In the genomic region with DNA sequence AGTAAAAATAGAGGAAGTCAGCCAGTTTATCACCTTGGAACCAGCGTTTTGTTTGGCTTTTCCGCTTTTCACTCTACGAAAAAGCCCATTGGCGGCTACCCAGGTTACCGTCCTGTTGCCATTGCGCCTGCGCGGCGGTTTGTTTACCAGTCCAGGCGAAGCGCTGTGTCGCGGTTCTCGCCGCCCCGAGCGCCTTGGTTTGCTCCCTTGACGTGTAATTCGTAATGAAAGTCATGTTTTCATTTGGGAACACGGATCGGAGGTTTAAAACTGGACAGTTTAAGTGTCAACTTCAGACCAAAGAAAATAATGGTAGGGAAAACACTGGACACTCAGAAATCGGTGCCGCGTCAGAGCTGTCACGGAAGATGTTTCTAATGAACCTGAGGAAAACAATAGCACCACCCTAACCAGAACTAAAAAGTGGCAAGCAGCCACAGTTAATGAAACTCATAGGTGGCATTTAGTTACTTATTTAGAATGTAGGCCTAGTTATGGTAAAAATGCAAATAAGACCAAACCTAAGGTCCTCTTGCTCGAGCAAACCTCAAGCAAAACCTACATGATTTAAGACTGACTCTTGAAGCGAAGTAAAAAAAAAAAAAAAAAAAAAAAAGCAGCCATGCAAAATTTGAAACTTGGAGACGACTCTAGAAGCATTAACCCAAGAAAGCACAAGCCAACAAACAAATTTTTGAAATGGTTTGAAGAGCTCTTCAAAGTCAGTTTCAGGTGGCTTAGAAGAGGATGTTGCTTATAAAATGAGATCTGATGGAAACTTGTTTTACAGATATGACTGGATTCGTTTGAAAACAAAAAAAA, we compare ENCODE assay signal across 8 cellular contexts. TPM values are rescaled to one million over a fixed set of nuclear protein-coding genes. Genes with fewer than 3 reads are reported as not detected.
DNase-seq lines count a peak whose midpoint lies in the region; ATAC-seq, FAIRE-seq and TF ChIP-seq lines count a peak whose summit lies in the region.

No MANE protein-coding gene starts in this region.

- in situ Hi-C loops in HepG2 (cut with HindIII; ENCODE audit: extremely low pct_ligation_motif_present, low pct_unique_long_range_greater_than_20kb) = no loop called here

- H3K4me3 ChIP-seq in HepG2 (replicated peaks in 1 of 3; ENCODE audit: insufficient read depth in 1 of 3, low read depth in 2 of 3, low read length in 3 of 3) = peak overlapping the region; percentile 66 to 68 (median 67)

- H4K20me1 ChIP-seq in HepG2 (ENCODE audit: insufficient read depth, low read length) = no peaks in the 10 kb centered on the region

- CTCF ChIA-PET in HepG2 (lab: Yijun Ruan, JAX; ENCODE audit: low intra/inter-chr PET ratio, low total read pairs) = no interaction called here

- H3K4me1 ChIP-seq in HepG2 (ENCODE audit: insufficient read depth, low read length) = peaks cover 18% of the 10 kb centered on the region

- H3K4me3 Mint-ChIP-seq in dendritic cell treated with granulocyte-macrophage colony-stimulating factor and Interleukin-4, amounts not matched to agents 40 ng/mL and 50 ng/mL, for 4 days = peak overlapping the region; percentile 76

- WGBS in HepG2 (ENCODE audit: low lambda C conversion rate) = 2% methylated on average over 29 of the region's 29 CpGs

- peak; percentile 30 to 58; a peak in 3 of 4 replicates for TF ChIP-seq POLR2A in HepG2 (IDR thresholded peaks at IDR 0.05; ENCODE audit: insufficient read depth in 1 of 2, low read depth in 2 of 2, low read length in 2 of 2)

- TF ChIP-seq EP300 in HepG2 (IDR thresholded peaks at IDR 0.05; ENCODE audit: low read depth in 2 of 2, low read length in 2 of 2) = no peak
- no peak for TF ChIP-seq EP300 in HepG2 (CRISPR knock-in tag; IDR thresholded peaks at IDR 0.05; ENCODE audit: borderline replicate concordance)

- H3K79me2 ChIP-seq in HepG2 (ENCODE audit: insufficient read depth, low read length) = no peaks in the 10 kb centered on the region

- intact Hi-C loops in dendritic cell treated with granulocyte-macrophage colony-stimulating factor and Interleukin-4, amounts not matched to agents 40 ng/mL and 50 ng/mL, for 4 days (cut with micrococcal nuclease) = loop anchor here (2.0 to 5.0 kb wide), 2 partner anchors 18 to 74 kb away; no protein-coding TSS in a partner anchor
- intact Hi-C loops in HepG2 (cut with micrococcal nuclease; ENCODE audit: unreplicated experiment) = loop anchor here (1.0 kb wide), 1 partner anchor 320 kb away; no protein-coding TSS in a partner anchor

- peak overlapping the region; percentile 85 for H3K4me2 ChIP-seq in HepG2 (ENCODE audit: low read depth, low read length)

- DNase-seq in AG08396 (ENCODE audit: low spot score) (peak; percentile 74), NCI-H510A (lab: John Stamatoyannopoulos, UW) (peak; percentile 81), HepG2 (ENCODE audit: low spot score) (peak; percentile 73)
- peak; percentile 91 for DNase-seq in activated CD4-positive, alpha-beta T cell treated with anti-CD3 and anti-CD28 coated beads, Interleukin-2, amount 50 U/mL, for 1 hour
- DNase-seq in stimulated activated CD4-positive, alpha-beta T cell treated with anti-CD3 and anti-CD28 coated beads, Interleukin-4, amount 100 ng/mL, for 1 hour = peak; percentile 88

- TF ChIP-seq RAD21 in HepG2 (CRISPR knock-in tag; IDR thresholded peaks at IDR 0.05) = no peak

- ATAC-seq in GM19025 (IDR thresholded peaks at IDR 0.05; ENCODE audit: low read depth, unreplicated experiment) (peak; percentile 56), HG03342 (IDR thresholded peaks at IDR 0.05; ENCODE audit: unreplicated experiment) (peak; percentile 56), HepG2 (peak; percentile 95)

- no peaks in the 10 kb centered on the region for H3K36me3 Mint-ChIP-seq in dendritic cell treated with granulocyte-macrophage colony-stimulating factor and Interleukin-4, amounts not matched to agents 40 ng/mL and 50 ng/mL, for 4 days (ENCODE audit: low read depth)

- H3K27me3 ChIP-seq in HepG2 (ENCODE audit: control insufficient read depth in 1 of 2, insufficient read depth in 2 of 2, low read length in 2 of 2) = no peaks in the 10 kb centered on the region; a peak in 1 of 5 replicates

- peak overlapping the region; percentile 90 for H3K9ac ChIP-seq in HepG2 (ENCODE audit: insufficient read depth, low read depth, low read length)

- no peaks in the 10 kb centered on the region for H3K36me3 ChIP-seq in HepG2 (replicated peaks in 1 of 2; ENCODE audit: control insufficient read depth in 1 of 2, insufficient read depth in 2 of 2, low read length in 2 of 2)

- no peaks in the 10 kb centered on the region for H3K9me3 ChIP-seq in HepG2 (ENCODE audit: low read length)

- TSS peak; percentile 83 for BruUV-seq in HepG2 (replicated peaks; lab: Mats Ljungman, UMichigan)

- H3K27me3 Mint-ChIP-seq in dendritic cell treated with granulocyte-macrophage colony-stimulating factor and Interleukin-4, amounts not matched to agents 40 ng/mL and 50 ng/mL, for 4 days = peaks cover 3% of the 10 kb centered on the region

- peak overlapping the region; percentile 87 for H3K27ac ChIP-seq in HepG2 (ENCODE audit: extremely low read length, insufficient read depth, low read length)

- H2AFZ ChIP-seq in HepG2 (ENCODE audit: low read length) = peak overlapping the region; percentile 94

- no peaks in the 10 kb centered on the region for H3K9me3 Mint-ChIP-seq in dendritic cell treated with granulocyte-macrophage colony-stimulating factor and Interleukin-4, amounts not matched to agents 40 ng/mL and 50 ng/mL, for 4 days

- peak; percentile 50 for FAIRE-seq in HepG2 (lab: Jason Lieb, UNC)

- peak overlapping the region; percentile 94 for H3K27ac Mint-ChIP-seq in dendritic cell treated with granulocyte-macrophage colony-stimulating factor and Interleukin-4, amounts not matched to agents 40 ng/mL and 50 ng/mL, for 4 days

- TF ChIP-seq CTCF in HepG2 (CRISPR knock-in tag; IDR thresholded peaks at IDR 0.05) = no peak

- POLR2A ChIA-PET in HepG2 (lab: Yijun Ruan, JAX) = interaction anchor here (0.8 kb wide), 1 partner anchor 19 kb away, joined by 4 read pairs; no protein-coding TSS in a partner anchor

- peaks cover 33% of the 10 kb centered on the region for H3K4me1 Mint-ChIP-seq in dendritic cell treated with granulocyte-macrophage colony-stimulating factor and Interleukin-4, amounts not matched to agents 40 ng/mL and 50 ng/mL, for 4 days (ENCODE audit: low read depth)

TF ChIP-seq in HepG2, 621 proteins besides CTCF, POLR2A, EP300 and RAD21 (continues in another document):
- no peak for TF ChIP-seq GFI1 (CRISPR knock-in tag; IDR thresholded peaks at IDR 0.05; ENCODE audit: borderline replicate concordance)
- no peak for TF ChIP-seq TMF1 (CRISPR knock-in tag; IDR thresholded peaks at IDR 0.05; ENCODE audit: low read depth)
- no peak for TF ChIP-seq ZNF598 (CRISPR knock-in tag; IDR thresholded peaks at IDR 0.05; ENCODE audit: borderline replicate concordance)
- no peak for TF ChIP-seq ZFP36 (IDR thresholded peaks at IDR 0.05; ENCODE audit: borderline replicate concordance, low read depth, low read length, partially characterized antibody)

RNA-seq across cellular contexts. Expression of a gene that starts 0.8 kb away (rescaled TPM):
- total RNA-seq in HepG2 (2016; rRNA removed; fragmentation: Illumina TruSeq; extraction: Trizol) = 1.2 and 1.4 TPM in 2 replicates
- 1.2 TPM in 1 of 2 replicates, not detected in the other for total RNA-seq in HepG2 (2016; cell fraction: cytosol; rRNA removed; fragmentation: Illumina TruSeq; extraction: Trizol; ENCODE audit: low read depth)
- 1.3 TPM in 2 replicates for total RNA-seq in HepG2 (2016; cell fraction: insoluble cytoplasmic fraction; rRNA removed; fragmentation: Illumina TruSeq; extraction: Trizol)
- total RNA-seq in HepG2 (2016; cell fraction: membrane; rRNA removed; fragmentation: Illumina TruSeq; extraction: Trizol) = 1.00 and 1.5 TPM in 2 replicates
- total RNA-seq in HepG2 (2016; cell fraction: nucleus; rRNA removed; fragmentation: Illumina TruSeq; extraction: Trizol) = 0.99 and 1.4 TPM in 2 replicates
- 1.5 and 2.0 TPM in 2 replicates for polyA plus RNA-seq in HepG2 (2011; rRNA removed)
- 0.97 and 1.0 TPM in 2 replicates for polyA plus RNA-seq in HepG2 (2011; cell fraction: cytosol; rRNA removed)
- polyA plus RNA-seq in HepG2 (2011; cell fraction: nucleus; rRNA removed) = 4.7 and 5.3 TPM in 2 replicates
- polyA plus RNA-seq in HepG2 (2012) = 0.60 and 2.4 TPM in 2 replicates
- polyA plus RNA-seq in HepG2 (2016; cell fraction: cytosol; fragmentation: Illumina TruSeq; extraction: Trizol; ENCODE audit: low read depth) = 0.41 and 0.74 TPM in 2 replicates
- 0.99 and 1.1 TPM in 2 replicates for polyA plus RNA-seq in HepG2 (2016; cell fraction: insoluble cytoplasmic fraction; fragmentation: Illumina TruSeq; extraction: Trizol; ENCODE audit: low read depth)
- polyA plus RNA-seq in HepG2 (2016; cell fraction: membrane; fragmentation: Illumina TruSeq; extraction: Trizol; ENCODE audit: low read depth) = 1.0 and 1.8 TPM in 2 replicates
- polyA plus RNA-seq in HepG2 (2016; cell fraction: nucleus; fragmentation: Illumina TruSeq; extraction: Trizol; ENCODE audit: insufficient read depth, low read depth) = 4.4 and 4.9 TPM in 2 replicates
- polyA minus RNA-seq in HepG2 (2011; rRNA and poly(A)+ RNA removed; ENCODE audit: low replicate concordance) = 1.8 TPM in 1 of 2 replicates, not detected in the other
- polyA minus RNA-seq in HepG2 (2011; cell fraction: cytosol; rRNA and poly(A)+ RNA removed) = 0.69 TPM in 1 of 2 replicates, not detected in the other
- 1.9 and 2.9 TPM in 2 replicates for polyA minus RNA-seq in HepG2 (2011; cell fraction: nucleus; rRNA and poly(A)+ RNA removed)

RNA-seq across cellular contexts. Expression of a gene that starts 20.4 kb away (rescaled TPM):
- total RNA-seq in HepG2 (2016; rRNA removed; fragmentation: Illumina TruSeq; extraction: Trizol) = 37.2 and 39.6 TPM in 2 replicates
- total RNA-seq in HepG2 (2016; cell fraction: cytosol; rRNA removed; fragmentation: Illumina TruSeq; extraction: Trizol; ENCODE audit: low read depth) = 7.8 TPM in 2 replicates
- 39.5 and 39.9 TPM in 2 replicates for total RNA-seq in HepG2 (2016; cell fraction: insoluble cytoplasmic fraction; rRNA removed; fragmentation: Illumina TruSeq; extraction: Trizol)
- 22.3 and 22.5 TPM in 2 replicates for total RNA-seq in HepG2 (2016; cell fraction: membrane; rRNA removed; fragmentation: Illumina TruSeq; extraction: Trizol)
- 31.7 and 35.6 TPM in 2 replicates for total RNA-seq in HepG2 (2016; cell fraction: nucleus; rRNA removed; fragmentation: Illumina TruSeq; extraction: Trizol)
- 18.8 and 20.1 TPM in 2 replicates for polyA plus RNA-seq in HepG2 (2011; rRNA removed)
- 14.5 and 17.0 TPM in 2 replicates for polyA plus RNA-seq in HepG2 (2011; cell fraction: cytosol; rRNA removed)
- polyA plus RNA-seq in HepG2 (2011; cell fraction: nucleus; rRNA removed) = 9.6 and 9.9 TPM in 2 replicates
- 30.9 and 36.9 TPM in 2 replicates for polyA plus RNA-seq in HepG2 (2012)
- polyA plus RNA-seq in HepG2 (2016; cell fraction: cytosol; fragmentation: Illumina TruSeq; extraction: Trizol; ENCODE audit: low read depth) = 3.1 TPM in 2 replicates
- polyA plus RNA-seq in HepG2 (2016; cell fraction: insoluble cytoplasmic fraction; fragmentation: Illumina TruSeq; extraction: Trizol; ENCODE audit: low read depth) = 48.4 and 51.0 TPM in 2 replicates
- 11.6 TPM in 2 replicates for polyA plus RNA-seq in HepG2 (2016; cell fraction: membrane; fragmentation: Illumina TruSeq; extraction: Trizol; ENCODE audit: low read depth)
- polyA plus RNA-seq in HepG2 (2016; cell fraction: nucleus; fragmentation: Illumina TruSeq; extraction: Trizol; ENCODE audit: insufficient read depth, low read depth) = 40.3 and 40.5 TPM in 2 replicates
- polyA minus RNA-seq in HepG2 (2011; rRNA and poly(A)+ RNA removed; ENCODE audit: low replicate concordance) = 10.2 and 11.3 TPM in 2 replicates
- 18.2 and 23.5 TPM in 2 replicates for polyA minus RNA-seq in HepG2 (2011; cell fraction: cytosol; rRNA and poly(A)+ RNA removed)
- 27.1 and 37.2 TPM in 2 replicates for polyA minus RNA-seq in HepG2 (2011; cell fraction: nucleus; rRNA and poly(A)+ RNA removed)

Comparison
In these comparisons a context has a peak if more than half of its experiments do, and no peak if none do; other contexts are left out.
1. Peak in every context shown above with its lines: DNase-seq, ATAC-seq, H3K4me3 ChIP-seq and H3K27ac ChIP-seq.